ENCODE assay signal across 30 cellular contexts in genomic region chrX:144259054-144259453, GRCh38.
"Had no signal": no experiment of that assay in that cellular context is flagged by ENCODE, and none has a peak within 500 bp of the region (broad histone marks: within the 10 kb centered on the region; RNA-seq: fewer than 3 reads in every experiment).

No MANE protein-coding gene starts in this region.

- H3K27me3 ChIP-seq: foreskin keratinocyte, gastroesophageal sphincter, heart left ventricle, hepatocyte, neutrophil, right atrium auricular region, suprapubic skin had no signal

- H3K9ac ChIP-seq: parathyroid adenoma had no signal

- H3K4me3 ChIP-seq: gastroesophageal sphincter, heart left ventricle, hepatocyte, lung, prostate gland, right atrium auricular region, smooth muscle cell, suprapubic skin had no signal

- H3K79me2 ChIP-seq: hepatocyte, parathyroid adenoma had no signal

- H3K4me3 Mint-ChIP-seq: dendritic cell treated with granulocyte-macrophage colony-stimulating factor and Interleukin-4, amounts not matched to agents 40 ng/mL and 50 ng/mL, for 4 days; endodermal cell; memory B cell; naive B cell; natural killer cell treated with Interleukin-12 subunit alpha and Interleukin-12 subunit beta and Interleukin-15 and Interleukin-18, amount 100 ng/mL, for 72 hours; neural crest cell; stimulated activated naive CD8-positive, alpha-beta T cell treated with anti-CD3 and anti-CD28 coated beads, Interleukin-15, amount 100 ng/mL, for 72 hours; type B pancreatic cell had no signal

- H3K9me3 Mint-ChIP-seq: type B pancreatic cell had no signal

- DNase-seq: effector CD8-positive, alpha-beta T cell; endodermal cell; foreskin keratinocyte; heart left ventricle; kidney; naive B cell; stimulated activated CD4-positive, alpha-beta T cell treated with anti-CD3 and anti-CD28 coated beads, Interleukin-12 subunit alpha, Interleukin-12 subunit beta, amount 100 ng/mL, for 4 hours; stimulated activated CD4-positive, alpha-beta T cell treated with anti-CD3 and anti-CD28 coated beads, Interleukin-1b, Interleukin-23, amount 100 ng/mL, for 48 hours; stimulated activated CD4-positive, alpha-beta T cell treated with anti-CD3 and anti-CD28 coated beads, Interleukin-4, amount 100 ng/mL, for 1 hour; stimulated activated CD8-positive, alpha-beta memory T cell treated with anti-CD3 and anti-CD28 coated beads, Interleukin-4, amount 100 ng/mL, for 48 hours; stimulated activated naive CD4-positive, alpha-beta T cell; stimulated activated naive CD8-positive, alpha-beta T cell treated with anti-CD3 and anti-CD28 coated beads, Interleukin-15, amount 100 ng/mL, for 72 hours had no signal

- H3K9me3 ChIP-seq: gastroesophageal sphincter, neutrophil, prostate gland, suprapubic skin had no signal

- H3K36me3 ChIP-seq: gastroesophageal sphincter, heart left ventricle, neutrophil, prostate gland, right atrium auricular region, suprapubic skin had no signal

- H3K4me1 Mint-ChIP-seq: endodermal cell; memory B cell; naive B cell; neural crest cell; stimulated activated naive CD8-positive, alpha-beta T cell treated with anti-CD3 and anti-CD28 coated beads, Interleukin-15, amount 100 ng/mL, for 72 hours had no signal

- H2AFZ ChIP-seq: hepatocyte, parathyroid adenoma had no signal

- H3K27me3 Mint-ChIP-seq: dendritic cell treated with granulocyte-macrophage colony-stimulating factor and Interleukin-4, amounts not matched to agents 40 ng/mL and 50 ng/mL, for 4 days; memory B cell; naive B cell; natural killer cell treated with Interleukin-12 subunit alpha and Interleukin-12 subunit beta and Interleukin-15 and Interleukin-18, amount 100 ng/mL, for 72 hours; stimulated activated naive CD8-positive, alpha-beta T cell treated with anti-CD3 and anti-CD28 coated beads, Interleukin-15, amount 100 ng/mL, for 72 hours; type B pancreatic cell had no signal

- H3K27ac ChIP-seq: epithelial cell of prostate, foreskin keratinocyte, gastroesophageal sphincter, heart left ventricle, hepatocyte, neutrophil, parathyroid adenoma, prostate gland, right atrium auricular region, suprapubic skin had no signal

- H3K36me3 Mint-ChIP-seq: memory B cell, naive B cell, type B pancreatic cell had no signal

- H3K4me1 ChIP-seq: foreskin keratinocyte, gastroesophageal sphincter, heart left ventricle, parathyroid adenoma, prostate gland, right atrium auricular region, suprapubic skin had no signal

- H3K4me2 ChIP-seq: hepatocyte, smooth muscle cell had no signal

- ATAC-seq: esophagus mucosa; foreskin keratinocyte; gastroesophageal sphincter; heart left ventricle; left lobe of liver; natural killer cell treated with Interleukin-12 subunit alpha and Interleukin-12 subunit beta and Interleukin-15 and Interleukin-18, amount 100 ng/mL, for 72 hours; sciatic nerve; stimulated activated naive CD8-positive, alpha-beta T cell treated with anti-CD3 and anti-CD28 coated beads, Interleukin-15, amount 100 ng/mL, for 72 hours had no signal

- H3K27ac Mint-ChIP-seq: dendritic cell treated with granulocyte-macrophage colony-stimulating factor and Interleukin-4, amounts not matched to agents 40 ng/mL and 50 ng/mL, for 4 days; endodermal cell; memory B cell; natural killer cell treated with Interleukin-12 subunit alpha and Interleukin-12 subunit beta and Interleukin-15 and Interleukin-18, amount 100 ng/mL, for 72 hours; stimulated activated naive CD8-positive, alpha-beta T cell treated with anti-CD3 and anti-CD28 coated beads, Interleukin-15, amount 100 ng/mL, for 72 hours; type B pancreatic cell had no signal
